ENCODE assay signal across 15 cellular contexts in genomic region chr1:34619256-34619655, GRCh38.
DNase-seq lines count a peak whose midpoint lies in the region.
"Had no signal": no experiment of that assay in that cellular context is flagged by ENCODE, and none has a peak within 500 bp of the region (broad histone marks: within the 10 kb centered on the region; RNA-seq: fewer than 3 reads in every experiment).

No MANE protein-coding gene starts in this region.

- H2BK120ac ChIP-seq in trophoblast cell (ENCODE audit: insufficient read depth, low read length, poor library complexity): no peak overlapping the region

- H3K4me1 ChIP-seq in trophoblast cell (ENCODE audit: control insufficient read depth in 1 of 2, insufficient read depth in 2 of 2, low read length in 2 of 2): no peaks in the 10 kb centered on the region
- H3K4me1 ChIP-seq: A549, Caco-2, HAP-1 had no signal

- H3K4me2 ChIP-seq in trophoblast cell (ENCODE audit: low read length): no peak overlapping the region
- H3K4me2 ChIP-seq: A549 had no signal

- no peak overlapping the region for H2BK12ac ChIP-seq in trophoblast cell (ENCODE audit: low read length)

- H4K8ac ChIP-seq in trophoblast cell (ENCODE audit: low read depth, low read length): no peak overlapping the region

- no peak overlapping the region for H3K4me3 ChIP-seq in trophoblast cell (ENCODE audit: low read depth, low read length)
- H3K4me3 ChIP-seq: A549, GM23248, HAP-1 had no signal

- no peaks in the 10 kb centered on the region for H3K27me3 ChIP-seq in trophoblast cell (ENCODE audit: insufficient read depth, low read length)

- H3K9ac ChIP-seq in trophoblast cell (ENCODE audit: low read length): no peak overlapping the region
- H3K9ac ChIP-seq: GM23248 had no signal

- H3K4ac ChIP-seq in trophoblast cell (ENCODE audit: low read depth, low read length): no peak overlapping the region

- no peak overlapping the region for H3K14ac ChIP-seq in trophoblast cell (ENCODE audit: low read length)

- no peak overlapping the region for H2BK5ac ChIP-seq in trophoblast cell (ENCODE audit: low read depth, low read length, poor library complexity)

- H4K91ac ChIP-seq in trophoblast cell (ENCODE audit: low read depth, low read length): no peak overlapping the region

- H2AFZ ChIP-seq in trophoblast cell (ENCODE audit: insufficient read depth, low read length, poor library complexity): no peak overlapping the region
- H2AFZ ChIP-seq: GM23248 had no signal

- no peaks in the 10 kb centered on the region for H3K36me3 ChIP-seq in trophoblast cell (ENCODE audit: control insufficient read depth in 1 of 2, insufficient read depth in 2 of 2, low read length in 2 of 2)
- H3K36me3 ChIP-seq: HAP-1 had no signal

- no peaks in the 10 kb centered on the region for H3K79me1 ChIP-seq in trophoblast cell (ENCODE audit: low read length)

- DNase-seq in DMS 273 (lab: John Stamatoyannopoulos, UW; ENCODE audit: unreplicated experiment) (peak; percentile 6), DMS 273 treated with DMSO at 0.1 percent for 48 hours (lab: John Stamatoyannopoulos, UW) (no peak), NCI-H2171 (lab: John Stamatoyannopoulos, UW) (peak; percentile 77), SW480 (ENCODE audit: low spot score) (peak; percentile 9), trophoblast cell (peak; percentile 61 to 83), kidney tubule cell (ENCODE audit: low spot score) (no peak), HUDEP-2 (lab: John Stamatoyannopoulos, UW; ENCODE audit: unreplicated experiment in 76 of 76) (no peak)
- DNase-seq: AML-193; Caco-2; CD4-positive, alpha-beta T cell; GM23248 had no signal

- H4K12ac ChIP-seq in trophoblast cell (ENCODE audit: low read depth, low read length): no peak overlapping the region

- H3K23ac ChIP-seq in trophoblast cell (ENCODE audit: low read length): no peak overlapping the region

- no peak overlapping the region for H3K18ac ChIP-seq in trophoblast cell (ENCODE audit: low read length)

- no CpG with 5 or more reads among the region's 4 CpGs for WGBS in trophoblast cell (ENCODE audit: extremely low coverage, insufficient coverage, insufficient read length)

- H3K27ac ChIP-seq in trophoblast cell (ENCODE audit: low read depth, low read length): no peak overlapping the region
- H3K27ac ChIP-seq: 22Rv1, A549, C4-2B, GM23248 had no signal

- no peaks in the 10 kb centered on the region for H3K79me2 ChIP-seq in trophoblast cell (ENCODE audit: control insufficient read depth, insufficient read depth, low read length, poor library complexity)

- no peak overlapping the region for H2AK5ac ChIP-seq in trophoblast cell (ENCODE audit: low read length)

- H3K9me3 ChIP-seq in trophoblast cell (ENCODE audit: insufficient read depth, low read depth, low read length): no peaks in the 10 kb centered on the region
- H3K9me3 ChIP-seq: A549, Caco-2, HAP-1 had no signal

Comparison
In these comparisons a context has a peak if more than half of its experiments do, and no peak if none do; other contexts are left out.
1. DNase-seq: peak in DMS 273 (single experiment), NCI-H2171 (single experiment), SW480 (single experiment) and trophoblast cell (2 of 2); none in DMS 273 treated with DMSO at 0.1 percent for 48 hours (single experiment), kidney tubule cell (single experiment) and HUDEP-2 (0 of 76).